22 cellular contexts compared by ENCODE assay signal in genomic region chr9:82972446-82972845, GRCh38.
"Had no signal": no experiment of that assay in that cellular context is flagged by ENCODE, and none has a peak within 500 bp of the region (broad histone marks: within the 10 kb centered on the region; RNA-seq: fewer than 3 reads in every experiment).

No MANE protein-coding gene starts in this region.

- H3K27me3 ChIP-seq: left lung, ovary, right atrium auricular region, right lobe of liver, stomach, tibial nerve, upper lobe of left lung had no signal

- H3K36me3 ChIP-seq: heart left ventricle, left lung, lower lobe of right lung, ovary, right atrium auricular region, right lobe of liver, stomach, thoracic aorta, tibial nerve, upper lobe of left lung had no signal

- ATAC-seq: heart left ventricle; left cardiac atrium; left lung; lower lobe of right lung; naive thymus-derived CD4-positive, alpha-beta T cell; natural killer cell treated with Interleukin-12 subunit alpha and Interleukin-12 subunit beta and Interleukin-15 and Interleukin-18, amount 100 ng/mL, for 72 hours; right lobe of liver; stimulated activated naive B cell treated with anti-CD40 and anti-IgM and Interleukin-4, amounts not matched to agents 10 μg/mL and 1 μg/mL and 100 μg/mL, for 72 hours; stimulated activated naive CD8-positive, alpha-beta T cell treated with anti-CD3 and anti-CD28 coated beads, Interleukin-15, Interleukin-2, amounts not matched to agents 100 U/mL and 50 U/mL, for 24 hours had no signal

- H3K9me3 ChIP-seq: lower lobe of right lung, ovary, right lobe of liver, stomach, thoracic aorta, upper lobe of left lung had no signal

- H3K4me1 ChIP-seq: heart left ventricle, left lung, lower lobe of right lung, right atrium auricular region, right lobe of liver, stomach, tibial nerve, upper lobe of left lung had no signal

- H3K4me3 ChIP-seq: heart left ventricle, left lung, lower lobe of right lung, ovary, right atrium auricular region, right lobe of liver, stomach, thoracic aorta, tibial nerve, upper lobe of left lung had no signal

- H3K27ac ChIP-seq: heart left ventricle, left lung, lower lobe of right lung, ovary, right atrium auricular region, right lobe of liver, stomach, thoracic aorta, tibial nerve, upper lobe of left lung had no signal

- DNase-seq: heart left ventricle; kidney glomerular epithelial cell; left cardiac atrium; left lung; lower lobe of right lung; mammary epithelial cell; mesenchymal stem cell; naive thymus-derived CD4-positive, alpha-beta T cell; ovary; right lobe of liver; stimulated activated CD4-positive, alpha-beta T cell treated with anti-CD3 and anti-CD28 coated beads, Interleukin-12 subunit alpha, Interleukin-12 subunit beta, amount 100 ng/mL, for 4 hours; stimulated activated CD4-positive, alpha-beta T cell treated with anti-CD3 and anti-CD28 coated beads, Interleukin-15, amount 100 ng/mL, for 24 hours; stimulated activated CD4-positive, alpha-beta T cell treated with anti-CD3 and anti-CD28 coated beads, Interleukin-2, amount 100 ng/mL, for 24 hours; stimulated activated CD4-positive, alpha-beta T cell treated with anti-CD3 and anti-CD28 coated beads, Interleukin-4, amount 100 ng/mL, for 1 hour; stimulated activated naive B cell treated with anti-CD40 and anti-IgM and Interleukin-4, amounts not matched to agents 10 μg/mL and 1 μg/mL and 100 μg/mL, for 72 hours; stimulated activated naive CD8-positive, alpha-beta T cell treated with anti-CD3 and anti-CD28 coated beads, Interleukin-15, Interleukin-2, amounts not matched to agents 100 U/mL and 50 U/mL, for 24 hours; stomach; upper lobe of left lung had no signal
